ENCODE assay signal across 9 cellular contexts in genomic region chr21:46559291-46559983, GRCh38. TPM values are rescaled to one million over a fixed set of nuclear protein-coding genes. Genes with fewer than 3 reads are reported as not detected.
DNase-seq lines count a peak whose midpoint lies in the region; ATAC-seq, FAIRE-seq and TF ChIP-seq lines count a peak whose summit lies in the region.
"Had no signal": no experiment of that assay in that cellular context is flagged by ENCODE, and none has a peak within 500 bp of the region (broad histone marks: within the 10 kb centered on the region; RNA-seq: fewer than 3 reads in every experiment).

No MANE protein-coding gene starts in this region.

- DNase-seq in GM12891 (ENCODE audit: insufficient read length, low spot score) (no peak), NCI-H446 treated with DMSO at 0.1 percent for 48 hours (lab: John Stamatoyannopoulos, UW) (no peak), NCI-H69 (lab: John Stamatoyannopoulos, UW) (no peak), C1 segment of cervical spinal cord (lab: John Stamatoyannopoulos, UW) (no peak)
- DNase-seq in activated CD4-positive, alpha-beta T cell treated with anti-CD3 and anti-CD28 coated beads for 36 hours, result peak; percentile 85
- peak; percentile 26 to 50 (median 42) for DNase-seq in stimulated activated CD4-positive, alpha-beta T cell treated with anti-CD3 and anti-CD28 coated beads, Interleukin-1b, Interleukin-23, amount 100 ng/mL, for 24 hours (ENCODE audit: low read depth in 4 of 4, low spot score in 1 of 4)
- DNase-seq: GDM1 had no signal

- intact Hi-C loops in activated CD4-positive, alpha-beta T cell treated with anti-CD3 and anti-CD28 coated beads for 36 hours (cut with DNase I, micrococcal nuclease), result loop anchor here (1.0 to 5.0 kb wide), 2 partner anchors 76 to 102 kb away; partner anchors contain the start of genes DIP2A (in 1 of the 2) and PRMT2 (in 1 of the 2)

- peaks cover 44% of the 10 kb centered on the region for H3K36me3 Mint-ChIP-seq in activated CD4-positive, alpha-beta T cell treated with anti-CD3 and anti-CD28 coated beads for 36 hours (ENCODE audit: low read depth)

- H3K4me1 Mint-ChIP-seq in activated CD4-positive, alpha-beta T cell treated with anti-CD3 and anti-CD28 coated beads for 36 hours, result peaks cover 60% of the 10 kb centered on the region

- H3K27ac Mint-ChIP-seq in activated CD4-positive, alpha-beta T cell treated with anti-CD3 and anti-CD28 coated beads for 36 hours, result peak overlapping the region; percentile 94

- no peaks in the 10 kb centered on the region for H3K27me3 Mint-ChIP-seq in activated CD4-positive, alpha-beta T cell treated with anti-CD3 and anti-CD28 coated beads for 36 hours

- peak overlapping the region; percentile 39 for H3K27ac ChIP-seq in cingulate gyrus (ENCODE audit: low read depth, low read length)

- H3K4me3 Mint-ChIP-seq in activated CD4-positive, alpha-beta T cell treated with anti-CD3 and anti-CD28 coated beads for 36 hours, result peak overlapping the region; percentile 66

- ATAC-seq in activated CD4-positive, alpha-beta T cell treated with anti-CD3 and anti-CD28 coated beads for 36 hours, result peak; percentile 90
- ATAC-seq in HG03039 (IDR thresholded peaks at IDR 0.05; ENCODE audit: unreplicated experiment), result no peak

- TF ChIP-seq POLR2A in GM12891 (IDR thresholded peaks at IDR 0.05; ENCODE audit: low read depth, low read length), result no peak

- FAIRE-seq in GM12891 (lab: Jason Lieb, UNC), result peak; percentile 70

- H3K9me3 Mint-ChIP-seq in activated CD4-positive, alpha-beta T cell treated with anti-CD3 and anti-CD28 coated beads for 36 hours (ENCODE audit: low read depth), result no peaks in the 10 kb centered on the region

- CTCF ChIA-PET in activated CD4-positive, alpha-beta T cell treated with anti-CD3 and anti-CD28 coated beads for 36 hours (lab: Charles Lee), result interaction anchor here (0.8 to 1.8 kb wide), 6 partner anchors 8 to 80 kb away, joined by 3 to 5 read pairs (median 4); no protein-coding TSS in a partner anchor

- POLR2A ChIA-PET in activated CD4-positive, alpha-beta T cell treated with anti-CD3 and anti-CD28 coated beads for 36 hours (lab: Charles Lee), result interaction anchor here (0.5 to 0.6 kb wide), 2 partner anchors 44 to 75 kb away, joined by 4 to 7 read pairs; no protein-coding TSS in a partner anchor

TF ChIP-seq in GM12891, 5 proteins besides CTCF, POLR2A, EP300 and RAD21:
- TF ChIP-seq PAX5 (IDR thresholded peaks at IDR 0.05; ENCODE audit: insufficient read depth, low read length, severe bottlenecking), result no peak
- no peak for TF ChIP-seq SPI1 (IDR thresholded peaks at IDR 0.05; ENCODE audit: low read depth, low read length)
- TF ChIP-seq TAF1 (IDR thresholded peaks at IDR 0.05; ENCODE audit: low read depth, low read length), result 0 out of 2 replicates have a peak, but pooled peaks have one; percentile 30
- TF ChIP-seq POU2F2 (IDR thresholded peaks at IDR 0.05; ENCODE audit: low read depth, low read length), result no peak

RNA-seq across cellular contexts. Expression of gene S100B, which starts 45.4 kb away (rescaled TPM):
- polyA plus RNA-seq in GM12891 (2012; ENCODE audit: low read depth, missing spikeins), result 0.18 TPM
- not detected for total RNA-seq in activated CD4-positive, alpha-beta T cell treated with anti-CD3 and anti-CD28 coated beads for 36 hours

Comparison
In these comparisons a context has a peak if more than half of its experiments do, and no peak if none do; other contexts are left out.
1. DNase-seq: peak in activated CD4-positive, alpha-beta T cell treated with anti-CD3 and anti-CD28 coated beads for 36 hours (single experiment) and stimulated activated CD4-positive, alpha-beta T cell treated with anti-CD3 and anti-CD28 coated beads, Interleukin-1b, Interleukin-23, amount 100 ng/mL, for 24 hours (4 of 4); none in GM12891 (single experiment), NCI-H446 treated with DMSO at 0.1 percent for 48 hours (single experiment), NCI-H69 (single experiment) and C1 segment of cervical spinal cord (0 of 14).